13 cellular contexts compared by ENCODE assay signal in the genomic region with DNA sequence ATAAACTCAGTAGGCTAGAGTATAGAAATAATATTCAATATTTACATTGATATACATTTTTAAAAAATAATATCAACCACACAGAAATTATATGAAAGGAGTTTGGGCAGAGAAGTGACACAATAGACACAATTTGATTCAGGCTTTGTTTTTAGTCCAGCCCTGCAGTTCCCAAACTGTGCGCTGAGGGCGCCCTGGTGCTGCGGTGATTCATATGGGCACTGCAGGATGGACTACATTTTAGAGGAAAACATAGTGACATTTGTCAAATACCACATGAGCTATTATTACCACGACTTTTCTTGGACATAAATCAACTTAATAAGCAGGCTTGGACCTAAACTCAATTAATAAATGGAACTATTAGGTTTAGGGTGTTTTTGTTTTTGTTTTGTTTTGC.
DNase-seq lines count a peak whose midpoint lies in the region; ATAC-seq and TF ChIP-seq lines count a peak whose summit lies in the region.
"Had no signal": no experiment of that assay in that cellular context is flagged by ENCODE, and none has a peak within 500 bp of the region (broad histone marks: within the 10 kb centered on the region; RNA-seq: fewer than 3 reads in every experiment).

No MANE protein-coding gene starts in this region.

- H2AFZ ChIP-seq in PC-3 (ENCODE audit: low read length), result no peak overlapping the region

- H3K9me2 ChIP-seq in PC-3 (replicated peaks; ENCODE audit: low read length), result no peaks in the 10 kb centered on the region

- H3K36me3 ChIP-seq in A673 (ENCODE audit: insufficient read depth, low read length, poor library complexity, severe bottlenecking) (no peaks in the 10 kb centered on the region), PC-3 (ENCODE audit: low read depth, low read length) (no peaks in the 10 kb centered on the region), vagina (no peaks in the 10 kb centered on the region)

- H3K4me3 ChIP-seq in A673 (ENCODE audit: low read depth, low read length, poor library complexity, severe bottlenecking) (no peak overlapping the region), PC-3 (ENCODE audit: low read length) (no peak overlapping the region), fibroblast of the aortic adventitia (ENCODE audit: low read depth, low read length) (no peak overlapping the region), vagina (no peak overlapping the region)

- no peak overlapping the region for H3K9ac ChIP-seq in PC-3 (ENCODE audit: low read length)

- peak; percentile 52 for TF ChIP-seq CTCF in A673 (conservative IDR thresholded peaks at IDR 0.05; ENCODE audit: low read depth, low read length)
- peak; percentile 51 for TF ChIP-seq CTCF in PC-3 (conservative IDR thresholded peaks at IDR 0.05; ENCODE audit: low read depth, low read length)
- TF ChIP-seq CTCF in fibroblast of the aortic adventitia (IDR thresholded peaks at IDR 0.05; ENCODE audit: insufficient read depth, low read length), result peak; percentile 36
- TF ChIP-seq CTCF in vagina (IDR thresholded peaks at IDR 0.05), result no peak

- H3K9me3 ChIP-seq in A673 (ENCODE audit: low read depth, low read length, poor library complexity, severe bottlenecking), result no peaks in the 10 kb centered on the region
- no peaks in the 10 kb centered on the region for H3K9me3 ChIP-seq in PC-3 (ENCODE audit: low read length)
- no peaks in the 10 kb centered on the region for H3K9me3 ChIP-seq in vagina

- no peaks in the 10 kb centered on the region for H3F3A ChIP-seq in PC-3 (ENCODE audit: low read length, unreplicated experiment)

- intact Hi-C loops in A673 (cut with micrococcal nuclease; ENCODE audit: unreplicated experiment) (no loop called here), PC-3 (cut with micrococcal nuclease) (loop anchor here (2.0 to 5.0 kb wide), 4 partner anchors 64 to 379 kb away; no protein-coding TSS in a partner anchor), vagina (cut with DNase I) (no loop called here)

- TF ChIP-seq POLR2A in vagina (IDR thresholded peaks at IDR 0.05), result no peak

- no peaks in the 10 kb centered on the region for H4K20me1 ChIP-seq in PC-3 (ENCODE audit: low read length)

- H3K27ac ChIP-seq in A673 (ENCODE audit: low read depth, low read length, poor library complexity, severe bottlenecking) (no peak overlapping the region), PC-3 (ENCODE audit: low read length) (peak overlapping the region; percentile 57; the same call in 1 of the 2 replicates), vagina (no peak overlapping the region)

- no TSS peak for BruUV-seq in A673 (replicated peaks; lab: Mats Ljungman, UMichigan)
- no TSS peak for BruUV-seq in PC-3 (replicated peaks; lab: Mats Ljungman, UMichigan)

- H3K79me2 ChIP-seq in PC-3 (ENCODE audit: low read length), result no peaks in the 10 kb centered on the region

- peak; percentile 13 for DNase-seq in A673 (ENCODE audit: low spot score)
- peak; percentile 39 for DNase-seq in ELR (ENCODE audit: low read depth)
- DNase-seq in PC-3, result peak; percentile 49
- no peak for DNase-seq in fibroblast of the aortic adventitia (ENCODE audit: low read depth)
- no peak for DNase-seq in midbrain (lab: John Stamatoyannopoulos, UW)
- no peak for DNase-seq in medulla oblongata (ENCODE audit: extremely low spot score)
- DNase-seq in vagina (ENCODE audit: extremely low spot score in 2 of 2), result no peak
- DNase-seq: CD8-positive, alpha-beta memory T cell; effector memory CD4-positive, alpha-beta T cell; left cardiac atrium; NCI-H510A had no signal

- H3K27me3 ChIP-seq in A673 (replicated peaks; ENCODE audit: insufficient read depth, low read depth, low read length, poor library complexity) (no peaks in the 10 kb centered on the region), PC-3 (ENCODE audit: low read length) (no peaks in the 10 kb centered on the region), vagina (no peaks in the 10 kb centered on the region)

- POLR2A ChIA-PET in A673 (lab: Charles Lee; ENCODE audit: low non-redundant PET), result interaction anchor here (0.6 kb wide), 1 partner anchor 22 kb away, joined by 3 read pairs; no protein-coding TSS in a partner anchor
- POLR2A ChIA-PET in PC-3 (lab: Charles Lee; ENCODE audit: unreplicated experiment), result interaction anchor here (0.6 kb wide), 1 partner anchor 334 kb away, joined by 4 read pairs; no protein-coding TSS in a partner anchor

- H3K4me1 ChIP-seq in A673 (ENCODE audit: insufficient read depth, low read length, poor library complexity, severe bottlenecking), result no peaks in the 10 kb centered on the region
- H3K4me1 ChIP-seq in PC-3 (ENCODE audit: insufficient read depth, low read length), result peaks cover 23% of the 10 kb centered on the region
- H3K4me1 ChIP-seq in vagina, result no peaks in the 10 kb centered on the region

- H3K4me2 ChIP-seq in PC-3 (ENCODE audit: low read length), result peak overlapping the region; percentile 35; the same call in 1 of the 2 replicates

- ATAC-seq in PC-3 (no peak), GM18867 (IDR thresholded peaks at IDR 0.05; ENCODE audit: unreplicated experiment) (no peak)
- ATAC-seq: right cardiac atrium had no signal

- CTCF ChIA-PET in A673 (lab: Charles Lee), result no interaction called here
- CTCF ChIA-PET in PC-3 (lab: Charles Lee), result no interaction called here

Comparison
In these comparisons a context has a peak if more than half of its experiments do, and no peak if none do; other contexts are left out.
1. DNase-seq: peak in A673 (single experiment), ELR (single experiment) and PC-3 (single experiment); none in fibroblast of the aortic adventitia (single experiment), midbrain (single experiment), medulla oblongata (single experiment) and vagina (0 of 2).
2. CTCF ChIP-seq: peak in A673 (single experiment), PC-3 (single experiment) and fibroblast of the aortic adventitia (single experiment); none in vagina (0 of 3).